In the genomic region with DNA sequence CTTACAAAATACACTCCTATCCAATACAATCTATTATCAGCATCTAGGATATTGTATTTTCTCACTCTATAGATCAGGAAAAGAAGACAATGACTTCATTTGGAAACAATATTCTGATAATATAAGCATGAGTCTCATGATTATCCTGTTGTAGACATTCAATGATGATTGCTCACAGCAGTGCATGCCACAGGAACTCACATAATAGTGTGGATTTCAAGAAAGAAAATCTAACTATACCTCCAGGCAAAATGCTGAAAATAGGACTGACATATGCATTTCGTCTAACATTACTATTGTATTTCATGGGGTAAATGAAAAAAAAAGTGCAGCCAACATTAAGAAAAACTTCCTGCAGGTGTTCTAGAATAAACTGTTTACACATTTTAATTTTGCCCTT, we compare ENCODE assay signal across 1 cellular context.
TF ChIP-seq lines count a peak whose summit lies in the region.

No MANE protein-coding gene starts in this region.

TF ChIP-seq in IMR-90, 13 proteins besides CTCF, POLR2A, EP300 and RAD21 (continued from another document):
- TF ChIP-seq MAFK (IDR thresholded peaks at IDR 0.05; ENCODE audit: low read depth, low read length) = 0 out of 2 replicates have a peak, but pooled peaks have one; percentile 5
TF ChIP-seq in IMR-90: peak in this region for 3.
